In genomic region chr9:37540634-37541033, GRCh38 we compare ENCODE assay signal across 17 cellular contexts. TPM values are rescaled to one million over a fixed set of nuclear protein-coding genes. Genes with fewer than 3 reads are reported as not detected.
DNase-seq lines count a peak whose midpoint lies in the region; ATAC-seq, FAIRE-seq and TF ChIP-seq lines count a peak whose summit lies in the region.
"Had no signal": no experiment of that assay in that cellular context is flagged by ENCODE, and none has a peak within 500 bp of the region (broad histone marks: within the 10 kb centered on the region; RNA-seq: fewer than 3 reads in every experiment).

No MANE protein-coding gene starts in this region.

- no peak overlapping the region for H3K4me3 Mint-ChIP-seq in activated naive CD8-positive, alpha-beta T cell treated with anti-CD3 and anti-CD28 coated beads for 36 hours

- no peak overlapping the region for H3K27ac ChIP-seq in heart left ventricle
- H3K27ac ChIP-seq in pancreas: peak overlapping the region in 2 of 4 donors; percentile 17 to 18
- H3K27ac ChIP-seq: hepatocyte, KMS-11, PC-9 had no signal

- no peak for TF ChIP-seq POLR2A in heart left ventricle (IDR thresholded peaks at IDR 0.05)

- intact Hi-C loops in heart left ventricle (cut with DNase I) (no loop called here), pancreas (cut with DNase I) (no loop called here)

- H3K4me1 ChIP-seq in heart left ventricle: peaks cover 0 to 9% (median 0%) of the 10 kb centered on the region in 12 donors
- H3K4me1 ChIP-seq in pancreas: peaks cover 0 to 8% (median 0%) of the 10 kb centered on the region in 3 donors

- H3K9me3 ChIP-seq in heart left ventricle (no peaks in the 10 kb centered on the region), pancreas (no peaks in the 10 kb centered on the region)

- H3K36me3 ChIP-seq in heart left ventricle (peaks cover 0 to 54% (median 28%) of the 10 kb centered on the region in 9 donors), pancreas (peaks cover 0 to 4% (median 0%) of the 10 kb centered on the region in 3 donors)

- 46 to 59% (median 49%) methylated on average over 3 of the region's 3 CpGs for WGBS in heart left ventricle, 4 donors
- 19 to 30% methylated on average over 3 of the region's 3 CpGs for WGBS in pancreas, 2 donors

- FAIRE-seq in pancreas (lab: Jason Lieb, UNC): no peak

- H3K27me3 Mint-ChIP-seq in activated naive CD8-positive, alpha-beta T cell treated with anti-CD3 and anti-CD28 coated beads for 36 hours: no peaks in the 10 kb centered on the region

- H3K4me1 Mint-ChIP-seq in activated naive CD8-positive, alpha-beta T cell treated with anti-CD3 and anti-CD28 coated beads for 36 hours: no peaks in the 10 kb centered on the region

- H3K4me3 ChIP-seq in heart left ventricle: no peak overlapping the region
- H3K4me3 ChIP-seq in pancreas: no peak overlapping the region
- H3K4me3 ChIP-seq: hepatocyte, PC-9 had no signal

- TF ChIP-seq CTCF in heart left ventricle (IDR thresholded peaks at IDR 0.05) (no peak), pancreas (IDR thresholded peaks at IDR 0.05) (no peak)

- peak; percentile 49 for DNase-seq in DMS153 treated with DMSO at 0.1 percent for 48 hours (lab: John Stamatoyannopoulos, UW; ENCODE audit: unreplicated experiment)
- DNase-seq in NCI-H2196 (lab: John Stamatoyannopoulos, UW; ENCODE audit: unreplicated experiment): peak; percentile 36
- peak in 4 of 5 donors; percentile 58 to 69 (median 66) for DNase-seq in heart left ventricle
- peak; percentile 66 to 80 (median 74) for DNase-seq in pancreas
- no peak for DNase-seq in activated naive CD8-positive, alpha-beta T cell treated with anti-CD3 and anti-CD28 coated beads for 36 hours
- DNase-seq in OCI-M1 (lab: John Stamatoyannopoulos, UW): no peak
- DNase-seq: activated CD4-positive, CD25-positive, alpha-beta regulatory T cell treated with anti-CD3 and anti-CD28 coated beads, Interleukin-2, amount 50 U/mL, for 72 hours; islet precursor cell; NCI-H1105 treated with DMSO at 0.1 percent for 48 hours; stimulated activated CD4-positive, alpha-beta T cell treated with anti-CD3 and anti-CD28 coated beads, Interleukin-1b, Interleukin-23, amount 100 ng/mL, for 48 hours had no signal

- H3K27me3 ChIP-seq in heart left ventricle (no peaks in the 10 kb centered on the region), pancreas (no peaks in the 10 kb centered on the region)
- H3K27me3 ChIP-seq: hepatocyte had no signal

- H3K27ac Mint-ChIP-seq in activated naive CD8-positive, alpha-beta T cell treated with anti-CD3 and anti-CD28 coated beads for 36 hours: no peak overlapping the region

- peaks cover 2% of the 10 kb centered on the region for H3K36me3 Mint-ChIP-seq in activated naive CD8-positive, alpha-beta T cell treated with anti-CD3 and anti-CD28 coated beads for 36 hours

- ATAC-seq in heart left ventricle: peak; percentile 78 to 85 (median 84)
- peak; percentile 79 to 91 (median 90) for ATAC-seq in pancreas
- no peak for ATAC-seq in GM18502 (IDR thresholded peaks at IDR 0.05; ENCODE audit: poor library complexity, unreplicated experiment)
- ATAC-seq in GM18873 (IDR thresholded peaks at IDR 0.05; ENCODE audit: low FRiP score, unreplicated experiment): no peak
- ATAC-seq: HCT116, sciatic nerve had no signal

- no peaks in the 10 kb centered on the region for H3K9me3 Mint-ChIP-seq in activated naive CD8-positive, alpha-beta T cell treated with anti-CD3 and anti-CD28 coated beads for 36 hours

RNA-seq across cellular contexts. Expression of gene FBXO10, which starts 35.5 kb away (rescaled TPM):
- total RNA-seq in heart left ventricle: 1 to 10 TPM; 5.5 to 9.8 (median 7.3) TPM
- 1 to 10 TPM; 2.4 to 6.0 TPM for polyA plus RNA-seq in heart left ventricle
- total RNA-seq in pancreas: 1 to 10 TPM; 3.9 to 7.9 (median 6.0) TPM
- 1 to 10 TPM; 6.1 to 6.2 TPM for polyA plus RNA-seq in pancreas
- 1 to 10 TPM; 1.9 TPM for total RNA-seq in activated naive CD8-positive, alpha-beta T cell treated with anti-CD3 and anti-CD28 coated beads for 36 hours

RNA-seq across cellular contexts. Expression of gene TOMM5, which starts 51.8 kb away (rescaled TPM):
- total RNA-seq in heart left ventricle (10 to 100 TPM; 39.7 to 64.2 (median 50.3) TPM), pancreas (10 to 100 TPM; 22.8 to 40.3 (median 33.9) TPM)
- polyA plus RNA-seq in heart left ventricle (100 to 1,000 TPM; 103 to 139 TPM), pancreas (10 to 100 TPM; 54.0 to 59.2 TPM)
- 100 to 1,000 TPM; 219 to 222 TPM for total RNA-seq in activated naive CD8-positive, alpha-beta T cell treated with anti-CD3 and anti-CD28 coated beads for 36 hours

RNA-seq across cellular contexts. Expression of gene POLR1E, which starts 54.9 kb away (rescaled TPM):
- total RNA-seq in heart left ventricle (10 to 100 TPM; 11.2 to 24.8 (median 12.8) TPM), pancreas (10 to 100 TPM; 15.8 to 30.1 (median 21.3) TPM)
- polyA plus RNA-seq in heart left ventricle (10 to 100 TPM in 1 of 2 donors, 1 to 10 TPM in 1; 6.9 to 27.0 TPM), pancreas (10 to 100 TPM; 11.9 to 12.8 TPM)
- 10 to 100 TPM; 78.7 to 79.8 TPM for total RNA-seq in activated naive CD8-positive, alpha-beta T cell treated with anti-CD3 and anti-CD28 coated beads for 36 hours

Comparison
In these comparisons a context has a peak if more than half of its experiments do, and no peak if none do; other contexts are left out.
1. DNase-seq: peak in DMS153 treated with DMSO at 0.1 percent for 48 hours (single experiment), NCI-H2196 (single experiment), heart left ventricle (4 of 5) and pancreas (6 of 6); none in activated naive CD8-positive, alpha-beta T cell treated with anti-CD3 and anti-CD28 coated beads for 36 hours (single experiment) and OCI-M1 (single experiment).
2. ATAC-seq: peak in heart left ventricle (4 of 4) and pancreas (4 of 4); none in GM18502 (single experiment) and GM18873 (single experiment).